Comparison of ENCODE assay signal across 8 cellular contexts in the genomic region with DNA sequence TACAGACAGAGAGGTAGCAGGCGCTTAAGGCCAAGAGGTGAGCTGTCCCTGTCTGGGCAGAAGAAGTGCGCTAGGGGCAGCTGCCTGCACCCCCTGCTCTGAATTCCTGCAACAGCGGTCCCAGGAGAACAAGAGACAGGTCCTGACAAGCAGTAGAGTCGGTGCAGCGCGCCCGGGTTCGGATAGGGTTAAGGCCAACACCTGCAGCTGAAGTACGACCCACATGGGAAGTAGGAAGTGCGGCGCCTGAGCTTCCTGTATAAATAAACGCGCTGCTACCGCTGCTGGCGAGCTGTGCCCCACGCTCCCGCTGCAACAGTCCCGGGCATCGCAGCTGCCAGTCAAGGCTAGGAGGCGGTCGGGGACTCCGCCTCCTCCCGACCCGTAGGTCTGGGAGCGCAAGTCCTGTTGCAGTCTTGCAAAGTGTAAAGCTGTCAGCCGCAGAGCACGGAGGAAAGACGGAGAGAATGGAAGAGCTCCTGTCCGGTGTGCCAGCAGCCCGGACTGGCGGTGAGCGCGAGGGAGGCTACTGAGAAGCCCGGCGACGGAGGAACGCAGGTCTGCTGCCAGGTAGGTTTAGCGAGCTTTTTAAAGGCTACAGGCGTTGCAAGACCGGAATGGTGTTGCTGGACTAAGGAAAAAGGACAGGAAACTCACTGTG. TPM values are rescaled to one million over a fixed set of nuclear protein-coding genes. Genes with fewer than 3 reads are reported as not detected.
A peak's percentile ranks its signal among the peaks of the same experiment; 100 is the strongest.
DNase-seq lines count a peak whose midpoint lies in the region; ATAC-seq, FAIRE-seq and TF ChIP-seq lines count a peak whose summit lies in the region.

RNF144B (plus strand) TSS at position 290 of the 661 bp plus-strand sequence. CDS start 12,185 bp downstream, outside the sequence.

- ATAC-seq in HG02884 (IDR thresholded peaks at IDR 0.05; ENCODE audit: unreplicated experiment) (peak; percentile 76), aorta (ENCODE audit: low FRiP score) (peak; percentile 93)

- peaks cover 6% of the 10 kb centered on the region for H3K27me3 Mint-ChIP-seq in T-helper 2 cell treated with Interferon-gamma antibody and Interleukin-4, amounts not matched to agents 5 μg/mL and 100 μg/mL, for 36 hours (ENCODE audit: low read depth)

- no peak for TF ChIP-seq CTCF in ascending aorta (IDR thresholded peaks at IDR 0.05)

- no peaks in the 10 kb centered on the region for H3K36me3 Mint-ChIP-seq in T-helper 2 cell treated with Interferon-gamma antibody and Interleukin-4, amounts not matched to agents 5 μg/mL and 100 μg/mL, for 36 hours (ENCODE audit: low read depth)

- no peak for FAIRE-seq in GM12892 (lab: Jason Lieb, UNC)

- H3K36me3 ChIP-seq in ascending aorta, result no peaks in the 10 kb centered on the region
- no peaks in the 10 kb centered on the region for H3K36me3 ChIP-seq in aorta (ENCODE audit: control insufficient read depth in 1 of 2, insufficient read depth in 2 of 2, low read length in 1 of 2)

- H3K9me3 ChIP-seq in ascending aorta (no peaks in the 10 kb centered on the region), aorta (ENCODE audit: control insufficient read depth, low read length) (no peaks in the 10 kb centered on the region)

- H3K27ac ChIP-seq in ascending aorta (peak within 1 kb of the TSS; percentile 39 to 63), aorta (ENCODE audit: low read depth in 1 of 2, low read length in 2 of 2) (peak within 1 kb of the TSS in 1 of 2 donors; percentile 64)

- peak within 1 kb of the TSS; percentile 3 for H3K27ac Mint-ChIP-seq in T-helper 2 cell treated with Interferon-gamma antibody and Interleukin-4, amounts not matched to agents 5 μg/mL and 100 μg/mL, for 36 hours

- 1% methylated on average over 40 of the region's 40 CpGs for WGBS in aorta, 2 donors

- H3K4me3 ChIP-seq in ascending aorta (peak within 1 kb of the TSS; percentile 52 to 67), aorta (ENCODE audit: low read length in 2 of 2) (peak within 1 kb of the TSS; percentile 43 to 96)

- intact Hi-C loops in ascending aorta (cut with DNase I), result loop anchor here (1.0 to 10.0 kb wide), 5 partner anchors 30 to 122 kb away; partner anchors contain the start of gene DEK
- intact Hi-C loops in aorta (cut with DNase I), result loop anchor here (5.0 to 10.0 kb wide), 3 partner anchors 45 to 118 kb away; no protein-coding TSS in a partner anchor

- DNase-seq in GM12892 (ENCODE audit: insufficient read length) (peak; percentile 12), NCI-H1694 (lab: John Stamatoyannopoulos, UW) (peak; percentile 8), ascending aorta (ENCODE audit: low spot score in 2 of 2) (peak; percentile 62 to 87), hepatic stellate cell (ENCODE audit: low spot score) (peak; percentile 74), renal cortical epithelial cell (ENCODE audit: low read depth) (peak; percentile 87), aorta (peak; percentile 92 to 93)
- DNase-seq in T-helper 2 cell treated with Interferon-gamma antibody and Interleukin-4, amounts not matched to agents 5 μg/mL and 100 μg/mL, for 36 hours (ENCODE audit: low spot score), result peak; percentile 48

- no peaks in the 10 kb centered on the region for H3K27me3 ChIP-seq in ascending aorta
- H3K27me3 ChIP-seq in aorta (ENCODE audit: control insufficient read depth in 1 of 2, insufficient read depth in 2 of 2, low read length in 1 of 2), result no peaks in the 10 kb centered on the region

- H3K4me3 Mint-ChIP-seq in T-helper 2 cell treated with Interferon-gamma antibody and Interleukin-4, amounts not matched to agents 5 μg/mL and 100 μg/mL, for 36 hours, result peak within 1 kb of the TSS; percentile 95

- TF ChIP-seq POLR2A in GM12892 (IDR thresholded peaks at IDR 0.05; ENCODE audit: low read depth, low read length), result no peak

- H3K4me1 ChIP-seq in ascending aorta (peaks cover 0 to 26% of the 10 kb centered on the region in 2 donors), aorta (ENCODE audit: control insufficient read depth in 1 of 2, insufficient read depth in 2 of 2, low read length in 2 of 2) (peaks cover 0 to 2% of the 10 kb centered on the region in 2 donors)

- H3K9me3 Mint-ChIP-seq in T-helper 2 cell treated with Interferon-gamma antibody and Interleukin-4, amounts not matched to agents 5 μg/mL and 100 μg/mL, for 36 hours, result no peaks in the 10 kb centered on the region

- H3K4me1 Mint-ChIP-seq in T-helper 2 cell treated with Interferon-gamma antibody and Interleukin-4, amounts not matched to agents 5 μg/mL and 100 μg/mL, for 36 hours (ENCODE audit: low read depth), result peaks cover 28% of the 10 kb centered on the region

RNA-seq across cellular contexts. Expression of gene RNF144B, which starts in this region (rescaled TPM):
- polyA plus RNA-seq in GM12892 (2012; ENCODE audit: missing spikeins), result not detected
- total RNA-seq in ascending aorta, result 52.3 TPM
- 191 and 251 TPM in 2 replicates for total RNA-seq in renal cortical epithelial cell
- total RNA-seq in aorta, result 10 to 100 TPM; 24.2 to 35.9 TPM
- 1 to 10 TPM; 4.9 to 6.2 TPM for polyA plus RNA-seq in aorta

Comparison
In these comparisons a context has a peak if more than half of its experiments do, and no peak if none do; other contexts are left out.
1. DNase-seq: peak in every context shown above with its lines; median percentile 92 in aorta; 87 in renal cortical epithelial cell; 74 in ascending aorta; 74 in hepatic stellate cell; 48 in T-helper 2 cell treated with Interferon-gamma antibody and Interleukin-4, amounts not matched to agents 5 μg/mL and 100 μg/mL, for 36 hours; 12 in GM12892; 8 in NCI-H1694.